Comparison of ENCODE assay signal across 20 cellular contexts in genomic region chr6:46606318-46606717, GRCh38. TPM values are rescaled to one million over a fixed set of nuclear protein-coding genes. Genes with fewer than 3 reads are reported as not detected.
DNase-seq lines count a peak whose midpoint lies in the region; ATAC-seq and TF ChIP-seq lines count a peak whose summit lies in the region.
"Had no signal": no experiment of that assay in that cellular context is flagged by ENCODE, and none has a peak within 500 bp of the region (broad histone marks: within the 10 kb centered on the region; RNA-seq: fewer than 3 reads in every experiment).

No MANE protein-coding gene starts in this region.

- H3K36me3 ChIP-seq in spleen, result no peaks in the 10 kb centered on the region
- H3K36me3 ChIP-seq: cardiac muscle cell, upper lobe of right lung had no signal

- no peak for ATAC-seq in HG03565 (IDR thresholded peaks at IDR 0.05; ENCODE audit: unreplicated experiment)
- ATAC-seq: activated CD8-positive, alpha-beta T cell treated with anti-CD3 and anti-CD28 coated beads for 36 hours; K562; Panc1; upper lobe of right lung had no signal

- H3K27ac ChIP-seq in spleen, result no peak overlapping the region
- H3K27ac ChIP-seq: cardiac muscle cell, upper lobe of right lung had no signal

- no peak for TF ChIP-seq CTCF in spleen (IDR thresholded peaks at IDR 0.05 in 8 of 11, conservative IDR thresholded peaks at IDR 0.05 in 3 of 11)

- WGBS in spleen, 5 donors, result 72 to 87% (median 77%) methylated on average over 3 of the region's 3 CpGs

- no peak for TF ChIP-seq POLR2A in spleen (IDR thresholded peaks at IDR 0.05)

- no peak overlapping the region for H3K4me3 ChIP-seq in spleen
- H3K4me3 ChIP-seq: cardiac muscle cell, K562, upper lobe of right lung had no signal

- peaks cover 0 to 5% (median 0%) of the 10 kb centered on the region in 6 donors for H3K4me1 ChIP-seq in spleen
- H3K4me1 ChIP-seq: upper lobe of right lung had no signal

- peak; percentile 67 for DNase-seq in G401 (ENCODE audit: low spot score)
- DNase-seq in NCI-H1417 treated with DMSO at 0.1 percent for 48 hours (lab: John Stamatoyannopoulos, UW), result peak; percentile 4
- peak; percentile 34 for DNase-seq in SHP77 treated with DMSO at 0.1 percent for 48 hours (lab: John Stamatoyannopoulos, UW)
- DNase-seq in kidney tubule cell (ENCODE audit: low spot score), result peak; percentile 7
- no peak for DNase-seq in spleen
- no peak for DNase-seq in T1000 (lab: John Stamatoyannopoulos, UW)
- DNase-seq: activated CD8-positive, alpha-beta T cell treated with anti-CD3 and anti-CD28 coated beads for 36 hours; activated naive CD4-positive, alpha-beta T cell treated with Interleukin-2 at 50 U/mL for 16 hours; activated T-cell treated with anti-CD3 and anti-CD28 coated beads, Interleukin-2, amount 50 U/mL, for 1 hour; CD8-positive, alpha-beta memory T cell; effector CD4-positive, alpha-beta T cell; GOT3; MV-4-11; NCI-H2029 treated with DMSO at 0.1 percent for 48 hours; NCI-H774; upper lobe of right lung had no signal

- H3K27me3 ChIP-seq in spleen (replicated peaks in 1 of 7), result no peaks in the 10 kb centered on the region
- H3K27me3 ChIP-seq: cardiac muscle cell, upper lobe of right lung had no signal

- intact Hi-C loops in spleen (cut with DNase I; ENCODE audit: low total_unique reads), result no loop called here

- in situ Hi-C loops in G401 (cut with HindIII; ENCODE audit: low sequenced_read_pairs), result no loop called here

- H3K9me3 ChIP-seq in spleen, result no peaks in the 10 kb centered on the region
- H3K9me3 ChIP-seq: upper lobe of right lung had no signal

RNA-seq across cellular contexts. Expression of gene CYP39A1, which starts 46.3 kb away (rescaled TPM):
- total RNA-seq in G401 (2014; rRNA removed; shearing (Covaris generic)), result not detected in 2 replicates
- total RNA-seq in spleen, result 1 to 10 TPM in 3 of 7 donors, under 1 TPM in 4; 0.77 to 2.8 (median 0.97) TPM
- 1 to 10 TPM in 1 of 3 donors, under 1 TPM in 2; 0.39 to 1.2 (median 0.77) TPM for polyA plus RNA-seq in spleen
- total RNA-seq: activated CD8-positive, alpha-beta T cell treated with anti-CD3 and anti-CD28 coated beads for 36 hours; CD8-positive, alpha-beta memory T cell; K562 had no signal
- polyA plus RNA-seq: CD8-positive, alpha-beta memory T cell; K562 had no signal

RNA-seq across cellular contexts. Expression of gene SLC25A27, which starts 46.5 kb away (rescaled TPM):
- total RNA-seq in G401 (2014; rRNA removed; shearing (Covaris generic)), result not detected in 2 replicates
- total RNA-seq in spleen, result 10 to 100 TPM in 5 of 7 donors, 1 to 10 TPM in 2; 9.2 to 17.8 (median 11.3) TPM
- 10 to 100 TPM in 1 of 3 donors, 1 to 10 TPM in 2; 4.3 to 10.3 (median 7.9) TPM for polyA plus RNA-seq in spleen
- total RNA-seq: K562 had no signal
- polyA plus RNA-seq: CD8-positive, alpha-beta memory T cell; K562 had no signal

Comparison
In these comparisons a context has a peak if more than half of its experiments do, and no peak if none do; other contexts are left out.
1. DNase-seq: peak in G401 (single experiment), NCI-H1417 treated with DMSO at 0.1 percent for 48 hours (single experiment), SHP77 treated with DMSO at 0.1 percent for 48 hours (single experiment) and kidney tubule cell (single experiment); none in spleen (single experiment) and T1000 (single experiment).
2. RNA of gene SLC25A27, which starts 46.5 kb away (total RNA-seq): 9.2 to 17.8 TPM in spleen; not detected in G401; every median in the first group is over 10 times any median in the second.